Comparison of ENCODE assay signal across 12 cellular contexts in genomic region chr10:86730227-86730626, GRCh38. TPM values are rescaled to one million over a fixed set of nuclear protein-coding genes. Genes with fewer than 3 reads are reported as not detected.
A peak's percentile ranks its signal among the peaks of the same experiment; 100 is the strongest.
DNase-seq lines count a peak whose midpoint lies in the region; ATAC-seq, FAIRE-seq and TF ChIP-seq lines count a peak whose summit lies in the region.
"Had no signal": no experiment of that assay in that cellular context is flagged by ENCODE, and none has a peak within 500 bp of the region (broad histone marks: within the 10 kb centered on the region; RNA-seq: fewer than 3 reads in every experiment).

No MANE protein-coding gene starts in this region.

- H3K4me1 ChIP-seq in adrenal gland (replicated peaks in 1 of 2) (no peaks in the 10 kb centered on the region), small intestine (ENCODE audit: control insufficient read depth in 2 of 2, insufficient read depth in 1 of 2, low read depth in 1 of 2, low read length in 1 of 2) (peaks cover 0 to 3% of the 10 kb centered on the region in 2 donors), lower lobe of right lung (peaks cover 23% of the 10 kb centered on the region)

- WGBS in adrenal gland, 4 donors: 84 to 100% (median 98%) methylated on average over 1 of the region's 1 CpG
- 68 to 89% (median 78%) methylated on average over 1 of the region's 1 CpG for WGBS in small intestine, 3 donors

- intact Hi-C loops in adrenal gland (cut with DNase I): no loop called here
- intact Hi-C loops in left ventricle myocardium superior (cut with micrococcal nuclease): no loop called here
- intact Hi-C loops in lower lobe of right lung (cut with DNase I): no loop called here

- no peak overlapping the region for H3K4me3 ChIP-seq in adrenal gland
- no peak overlapping the region for H3K4me3 ChIP-seq in small intestine (ENCODE audit: low read depth in 1 of 2, low read length in 2 of 2)
- no peak overlapping the region for H3K4me3 ChIP-seq in lower lobe of right lung

- TF ChIP-seq CTCF in adrenal gland (IDR thresholded peaks at IDR 0.05) (no peak), lower lobe of right lung (IDR thresholded peaks at IDR 0.05) (no peak)

- H3K36me3 ChIP-seq in adrenal gland (replicated peaks in 1 of 2) (no peaks in the 10 kb centered on the region), small intestine (ENCODE audit: control insufficient read depth in 2 of 2, insufficient read depth in 2 of 2, low read length in 2 of 2) (no peaks in the 10 kb centered on the region), lower lobe of right lung (no peaks in the 10 kb centered on the region)

- TF ChIP-seq POLR2A in adrenal gland (IDR thresholded peaks at IDR 0.05): no peak

- no peaks in the 10 kb centered on the region for H3K9me3 ChIP-seq in adrenal gland (replicated peaks in 1 of 3)
- H3K9me3 ChIP-seq in small intestine (ENCODE audit: control insufficient read depth, low read depth): no peaks in the 10 kb centered on the region
- H3K9me3 ChIP-seq in lower lobe of right lung: no peaks in the 10 kb centered on the region

- no peak for FAIRE-seq in small intestine (lab: Jason Lieb, UNC)
- FAIRE-seq: RCC 7860 had no signal

- H3K27me3 ChIP-seq in adrenal gland (no peaks in the 10 kb centered on the region), small intestine (ENCODE audit: control insufficient read depth in 2 of 2, insufficient read depth in 2 of 2, low read length in 2 of 2) (peaks cover 0 to 2% of the 10 kb centered on the region in 2 donors), lower lobe of right lung (ENCODE audit: low read depth) (no peaks in the 10 kb centered on the region)

- no peak overlapping the region for H3K27ac ChIP-seq in adrenal gland
- no peak overlapping the region for H3K27ac ChIP-seq in small intestine (ENCODE audit: low read depth in 1 of 2, low read length in 1 of 2)
- H3K27ac ChIP-seq in lower lobe of right lung: no peak overlapping the region

- ATAC-seq in left ventricle myocardium superior: peak; percentile 53
- ATAC-seq in lower lobe of right lung: no peak
- no peak for ATAC-seq in HG02763 (IDR thresholded peaks at IDR 0.05; ENCODE audit: unreplicated experiment)
- ATAC-seq: natural killer cell had no signal

- DNase-seq in LoVo (ENCODE audit: low spot score) (peak; percentile 21), adrenal gland (peak in 6 of 7 donors; percentile 39 to 75 (median 66)), left ventricle myocardium superior (peak; percentile 75), small intestine (peak; percentile 88), lower lobe of right lung (no peak), midbrain (lab: John Stamatoyannopoulos, UW) (no peak)
- DNase-seq in stimulated activated CD4-positive, alpha-beta T cell treated with anti-CD3 and anti-CD28 coated beads, Interleukin-4, amount 100 ng/mL, for 24 hours: no peak
- DNase-seq: activated CD8-positive, alpha-beta memory T cell treated with anti-CD3 and anti-CD28 coated beads, Interleukin-2, amount 50 U/mL, for 4 hours; natural killer cell; NCI-H187 treated with DMSO at 0.1 percent for 48 hours had no signal

RNA-seq across cellular contexts. Expression of gene BMPR1A, which starts 26.2 kb away (rescaled TPM):
- total RNA-seq in adrenal gland (10 to 100 TPM; 21.2 to 45.3 (median 31.5) TPM), left ventricle myocardium superior (48.4 TPM), lower lobe of right lung (37.0 TPM)
- polyA plus RNA-seq in adrenal gland (10 to 100 TPM in 1 of 3 donors, 1 to 10 TPM in 2; 4.4 to 22.3 (median 4.4) TPM), small intestine (10 to 100 TPM in 1 of 3 donors, 1 to 10 TPM in 2; 3.4 to 13.7 (median 5.9) TPM)

Comparison
In these comparisons a context has a peak if more than half of its experiments do, and no peak if none do; other contexts are left out.
1. DNase-seq: peak in LoVo (single experiment), adrenal gland (6 of 7), left ventricle myocardium superior (single experiment) and small intestine (single experiment); none in stimulated activated CD4-positive, alpha-beta T cell treated with anti-CD3 and anti-CD28 coated beads, Interleukin-4, amount 100 ng/mL, for 24 hours (single experiment), lower lobe of right lung (single experiment) and midbrain (single experiment).